Comparison of ENCODE assay signal across 8 cellular contexts in the genomic region with DNA sequence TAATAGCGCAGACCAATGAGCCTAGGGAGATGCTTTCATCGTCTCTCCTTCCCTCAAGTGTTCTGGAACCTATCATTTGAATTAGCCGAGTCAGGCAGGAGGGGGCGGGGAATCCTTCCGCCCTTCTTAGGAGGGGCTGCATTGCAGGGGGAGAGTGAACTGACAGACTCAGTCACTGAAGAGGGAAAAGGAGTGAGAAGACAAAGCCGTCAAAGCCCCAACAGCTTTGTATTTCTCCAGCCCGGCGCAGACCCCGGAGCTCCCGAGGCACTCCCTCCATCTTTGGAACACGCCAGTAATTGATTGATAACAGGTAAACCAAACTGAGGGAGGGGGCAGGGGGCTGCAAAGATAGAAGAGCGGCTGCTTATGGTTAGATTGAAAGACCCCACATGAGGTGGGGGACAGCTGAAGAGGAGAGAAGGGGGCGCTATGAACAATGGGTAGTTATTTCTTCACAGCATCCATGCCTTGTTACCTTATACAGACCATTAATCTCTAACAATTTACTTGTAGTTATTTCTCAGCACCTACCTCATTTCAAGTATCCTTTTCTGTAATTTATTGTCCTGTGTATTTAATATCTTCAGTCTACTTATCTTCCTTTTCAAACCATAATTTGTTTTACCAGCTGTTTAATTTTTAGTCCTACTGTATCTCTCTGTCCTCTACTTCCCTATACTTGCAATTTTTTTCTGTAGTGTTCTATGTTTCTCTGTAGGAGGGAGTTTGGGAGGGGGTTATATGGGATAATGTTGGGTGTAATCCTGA.
DNase-seq lines count a peak whose midpoint lies in the region; ATAC-seq and TF ChIP-seq lines count a peak whose summit lies in the region.

A gene with protein sequence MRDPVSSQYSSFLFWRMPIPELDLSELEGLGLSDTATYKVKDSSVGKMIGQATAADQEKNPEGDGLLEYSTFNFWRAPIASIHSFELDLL (plus strand): TSS at position 157 of the 771 bp plus-strand sequence. CDS start 6,828 bp downstream, outside the sequence.

- peaks cover 49% of the 10 kb centered on the region for H3K4me1 Mint-ChIP-seq in activated naive CD8-positive, alpha-beta T cell (ENCODE audit: low read depth)
- H3K4me1 Mint-ChIP-seq in nephron progenitor cell = peaks cover 76% of the 10 kb centered on the region

- no peak for TF ChIP-seq CTCF in 22Rv1 (IDR thresholded peaks at IDR 0.05)
- no peak for TF ChIP-seq CTCF in nephron progenitor cell (IDR thresholded peaks at IDR 0.05)

- H3K36me3 Mint-ChIP-seq in activated naive CD8-positive, alpha-beta T cell = peaks cover 19% of the 10 kb centered on the region
- H3K36me3 Mint-ChIP-seq in nephron progenitor cell (ENCODE audit: low read depth) = peaks cover 34% of the 10 kb centered on the region

- H3K27ac ChIP-seq in 22Rv1 = peak within 1 kb of the TSS; percentile 93

- ATAC-seq in GM21786 (IDR thresholded peaks at IDR 0.05; ENCODE audit: unreplicated experiment) (no peak), HG03095 (IDR thresholded peaks at IDR 0.05; ENCODE audit: unreplicated experiment) (no peak)

- H3K27ac Mint-ChIP-seq in activated naive CD8-positive, alpha-beta T cell = peak within 1 kb of the TSS; percentile 96
- peak within 1 kb of the TSS; percentile 87 for H3K27ac Mint-ChIP-seq in nephron progenitor cell

- in situ Hi-C loops in GM18951 (cut with MboI; ENCODE audit: low sequenced_read_pairs, unreplicated experiment) = no loop called here

- DNase-seq in NCI-H510A (lab: John Stamatoyannopoulos, UW) (peak; percentile 41), germinal center (ENCODE audit: low spot score) (peak; percentile 30), nephron progenitor cell (peak; percentile 75)

- H3K4me3 Mint-ChIP-seq in activated naive CD8-positive, alpha-beta T cell = peak within 1 kb of the TSS; percentile 98
- H3K4me3 Mint-ChIP-seq in nephron progenitor cell = peak within 1 kb of the TSS; percentile 87

- no peaks in the 10 kb centered on the region for H3K9me3 Mint-ChIP-seq in activated naive CD8-positive, alpha-beta T cell (ENCODE audit: low read depth)
- H3K9me3 Mint-ChIP-seq in nephron progenitor cell = no peaks in the 10 kb centered on the region

- no peaks in the 10 kb centered on the region for H3K27me3 Mint-ChIP-seq in activated naive CD8-positive, alpha-beta T cell
- H3K27me3 Mint-ChIP-seq in nephron progenitor cell (ENCODE audit: low read depth, poor library complexity) = no peaks in the 10 kb centered on the region

- TF ChIP-seq POLR2A in GM18951 (IDR thresholded peaks at IDR 0.05; ENCODE audit: extremely low read depth, insufficient read depth, insufficient read length) = peak; percentile 40
